11 cellular contexts compared by ENCODE assay signal in the genomic region with DNA sequence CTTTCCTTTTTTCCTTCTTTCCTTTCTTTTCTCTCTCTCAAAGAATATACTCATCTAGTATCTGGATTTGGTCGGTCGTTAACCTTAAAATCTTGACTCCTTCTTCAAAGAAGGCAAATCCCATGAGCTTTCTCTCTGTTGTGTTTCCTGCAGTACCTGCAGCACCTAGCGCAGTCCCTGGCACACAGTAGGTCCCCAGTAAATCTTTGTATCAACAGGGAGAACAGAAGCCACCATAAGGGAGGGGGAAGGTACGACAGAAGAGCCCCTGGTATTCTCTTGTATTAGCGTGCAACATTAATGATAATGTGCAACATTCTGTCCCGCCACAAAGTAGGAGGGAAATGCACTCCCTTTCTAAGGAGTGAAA.
A peak's percentile ranks its signal among the peaks of the same experiment; 100 is the strongest.
DNase-seq lines count a peak whose midpoint lies in the region; ATAC-seq, FAIRE-seq and TF ChIP-seq lines count a peak whose summit lies in the region.
"Had no signal": no experiment of that assay in that cellular context is flagged by ENCODE, and none has a peak within 500 bp of the region (broad histone marks: within the 10 kb centered on the region; RNA-seq: fewer than 3 reads in every experiment).

No MANE protein-coding gene starts in this region.

- CTCF ChIA-PET in HepG2 (lab: Yijun Ruan, JAX; ENCODE audit: low intra/inter-chr PET ratio, low total read pairs), result no interaction called here

- no peak overlapping the region for H2BK120ac ChIP-seq in neuronal stem cell (ENCODE audit: low read depth, low read length)

- H4K8ac ChIP-seq in neuronal stem cell (ENCODE audit: low read depth, low read length), result no peak overlapping the region

- in situ Hi-C loops in HepG2 (cut with HindIII; ENCODE audit: extremely low pct_ligation_motif_present, low pct_unique_long_range_greater_than_20kb), result no loop called here

- no peak for DNase-seq in right lobe of liver
- DNase-seq in HepG2 (ENCODE audit: low spot score), result no peak
- no peak for DNase-seq in fibroblast of lung (ENCODE audit: low read depth in 2 of 2)
- no peak for DNase-seq in neuronal stem cell (ENCODE audit: low spot score)
- no peak for DNase-seq in uterus
- DNase-seq in NCI-H226, result no peak
- DNase-seq: NCI-H1436 treated with DMSO at 0.1 percent for 48 hours, PC-9 had no signal

- no peak overlapping the region for H2AFZ ChIP-seq in HepG2 (ENCODE audit: low read length)
- no peak overlapping the region for H2AFZ ChIP-seq in fibroblast of lung (ENCODE audit: low read length)
- no peak overlapping the region for H2AFZ ChIP-seq in neuronal stem cell (ENCODE audit: low read length)
- H2AFZ ChIP-seq: PC-9 had no signal

- H3K27me3 ChIP-seq in right lobe of liver, result no peaks in the 10 kb centered on the region
- no peaks in the 10 kb centered on the region for H3K27me3 ChIP-seq in HepG2 (ENCODE audit: control insufficient read depth in 1 of 2, insufficient read depth in 2 of 2, low read length in 2 of 2)
- no peaks in the 10 kb centered on the region for H3K27me3 ChIP-seq in fibroblast of lung (ENCODE audit: control insufficient read depth, insufficient read depth, low read length)
- H3K27me3 ChIP-seq in neuronal stem cell (ENCODE audit: control insufficient read depth in 3 of 3, insufficient read depth in 3 of 3, low read depth in 1 of 3, low read length in 3 of 3), result peaks cover 0 to 5% (median 0%) of the 10 kb centered on the region in 3 experiments
- no peaks in the 10 kb centered on the region for H3K27me3 ChIP-seq in uterus
- H3K27me3 ChIP-seq: cardiac muscle cell had no signal

- H3K4me1 ChIP-seq in right lobe of liver (no peaks in the 10 kb centered on the region), HepG2 (ENCODE audit: insufficient read depth, low read length) (no peaks in the 10 kb centered on the region), fibroblast of lung (ENCODE audit: control insufficient read depth, extremely low read depth, insufficient read depth, low read length) (no peaks in the 10 kb centered on the region), neuronal stem cell (ENCODE audit: control insufficient read depth in 2 of 2, insufficient read depth in 1 of 2, low read depth in 1 of 2, low read length in 2 of 2) (no peaks in the 10 kb centered on the region), uterus (no peaks in the 10 kb centered on the region)

- H3K9ac ChIP-seq in HepG2 (ENCODE audit: insufficient read depth, low read depth, low read length), result no peak overlapping the region
- H3K9ac ChIP-seq in fibroblast of lung (ENCODE audit: insufficient read depth, low read length), result peak overlapping the region; percentile 45
- H3K9ac ChIP-seq in neuronal stem cell (ENCODE audit: low read depth, low read length, poor library complexity), result no peak overlapping the region

- ATAC-seq in right lobe of liver (no peak), HepG2 (no peak), GM18907 (IDR thresholded peaks at IDR 0.05; ENCODE audit: unreplicated experiment) (no peak), HG03439 (IDR thresholded peaks at IDR 0.05; ENCODE audit: unreplicated experiment) (no peak)

- H3K79me2 ChIP-seq in HepG2 (ENCODE audit: insufficient read depth, low read length) (no peaks in the 10 kb centered on the region), fibroblast of lung (ENCODE audit: control insufficient read depth, insufficient read depth, low read length) (no peaks in the 10 kb centered on the region)

- WGBS in right lobe of liver (ENCODE audit: insufficient coverage, low coverage, low lambda C conversion rate, missing lambda C conversion rate), result 71% methylated on average over 6 of the region's 6 CpGs
- WGBS in HepG2 (ENCODE audit: low lambda C conversion rate), result 65% methylated on average over 3 of the region's 6 CpGs
- no CpG with 5 or more reads among the region's 6 CpGs for WGBS in neuronal stem cell (ENCODE audit: extremely low coverage in 2 of 2, insufficient read length in 2 of 2, insufficient replicate concordance in 1 of 2), 2 donors

- H3K18ac ChIP-seq in neuronal stem cell (ENCODE audit: low read length), result no peak overlapping the region

- TF ChIP-seq RAD21 in HepG2 (CRISPR knock-in tag; IDR thresholded peaks at IDR 0.05), result no peak

- H2BK5ac ChIP-seq in neuronal stem cell (ENCODE audit: low read length), result no peak overlapping the region

- intact Hi-C loops in right lobe of liver (cut with DNase I) (no loop called here), HepG2 (cut with micrococcal nuclease; ENCODE audit: unreplicated experiment) (no loop called here), uterus (cut with DNase I; ENCODE audit: low total_unique reads) (no loop called here)

- H3K36me3 ChIP-seq in right lobe of liver, result no peaks in the 10 kb centered on the region
- H3K36me3 ChIP-seq in HepG2 (replicated peaks in 1 of 2; ENCODE audit: control insufficient read depth in 1 of 2, insufficient read depth in 2 of 2, low read length in 2 of 2), result no peaks in the 10 kb centered on the region
- no peaks in the 10 kb centered on the region for H3K36me3 ChIP-seq in fibroblast of lung (ENCODE audit: control insufficient read depth, insufficient read depth, low read length)
- H3K36me3 ChIP-seq in neuronal stem cell (replicated peaks in 1 of 2; ENCODE audit: control insufficient read depth in 2 of 2, insufficient read depth in 2 of 2, low read length in 2 of 2), result no peaks in the 10 kb centered on the region
- no peaks in the 10 kb centered on the region for H3K36me3 ChIP-seq in uterus
- H3K36me3 ChIP-seq: cardiac muscle cell had no signal

- TF ChIP-seq CTCF in right lobe of liver (IDR thresholded peaks at IDR 0.05) (no peak), HepG2 (CRISPR knock-in tag; IDR thresholded peaks at IDR 0.05) (no peak), fibroblast of lung (conservative IDR thresholded peaks at IDR 0.05 in 1 of 2, IDR thresholded peaks at IDR 0.05 in 1 of 2; ENCODE audit: low read depth in 1 of 2, low read length in 2 of 2) (no peak), uterus (IDR thresholded peaks at IDR 0.05) (no peak)

- no peaks in the 10 kb centered on the region for H3K9me3 ChIP-seq in right lobe of liver
- no peaks in the 10 kb centered on the region for H3K9me3 ChIP-seq in HepG2 (ENCODE audit: low read length)
- H3K9me3 ChIP-seq in fibroblast of lung (ENCODE audit: control insufficient read depth, insufficient read depth, low read depth, low read length), result no peaks in the 10 kb centered on the region
- H3K9me3 ChIP-seq in neuronal stem cell (replicated peaks in 1 of 2; ENCODE audit: control insufficient read depth in 2 of 2, insufficient read depth in 1 of 2, low read depth in 1 of 2, low read length in 2 of 2), result no peaks in the 10 kb centered on the region
- H3K9me3 ChIP-seq in uterus, result no peaks in the 10 kb centered on the region

- H4K20me1 ChIP-seq in HepG2 (ENCODE audit: insufficient read depth, low read length), result no peaks in the 10 kb centered on the region
- H4K20me1 ChIP-seq in fibroblast of lung (ENCODE audit: control insufficient read depth, extremely low read depth, insufficient read depth, low read length), result no peaks in the 10 kb centered on the region

- H3K27ac ChIP-seq in right lobe of liver (no peak overlapping the region), HepG2 (ENCODE audit: extremely low read length, insufficient read depth, low read length) (no peak overlapping the region), fibroblast of lung (ENCODE audit: insufficient read depth, low read length) (peak overlapping the region; percentile 55), neuronal stem cell (replicated peaks; ENCODE audit: low read length) (no peak overlapping the region), uterus (peak overlapping the region; percentile 69 to 81)
- H3K27ac ChIP-seq: cardiac muscle cell, PC-9 had no signal

- H3K79me1 ChIP-seq in neuronal stem cell (ENCODE audit: low read depth, low read length), result no peaks in the 10 kb centered on the region

- H2BK12ac ChIP-seq in neuronal stem cell (ENCODE audit: low read length), result no peak overlapping the region

- no peak overlapping the region for H2AK5ac ChIP-seq in neuronal stem cell (ENCODE audit: low read depth, low read length)

- no peak overlapping the region for H4K91ac ChIP-seq in neuronal stem cell (ENCODE audit: low read depth, low read length, poor library complexity)

- BruUV-seq in HepG2 (replicated peaks; lab: Mats Ljungman, UMichigan), result no TSS peak

- no peak overlapping the region for H2BK15ac ChIP-seq in neuronal stem cell (ENCODE audit: low read length)

- no peak overlapping the region for H3K23ac ChIP-seq in neuronal stem cell (ENCODE audit: low read depth, low read length, poor library complexity)

- H3K4ac ChIP-seq in neuronal stem cell (ENCODE audit: low read length), result no peak overlapping the region

- TF ChIP-seq POLR2A in right lobe of liver (IDR thresholded peaks at IDR 0.05) (no peak), HepG2 (IDR thresholded peaks at IDR 0.05; ENCODE audit: insufficient read depth in 1 of 2, low read depth in 2 of 2, low read length in 2 of 2) (no peak), uterus (IDR thresholded peaks at IDR 0.05) (no peak)

- H3K4me2 ChIP-seq in HepG2 (ENCODE audit: low read depth, low read length) (no peak overlapping the region), fibroblast of lung (ENCODE audit: extremely low read depth, insufficient read depth, low read length) (peak overlapping the region; percentile 62), neuronal stem cell (ENCODE audit: insufficient read depth, low read length, poor library complexity, severe bottlenecking) (peak overlapping the region; percentile 62)
- H3K4me2 ChIP-seq: PC-9 had no signal

- H3K14ac ChIP-seq in neuronal stem cell (ENCODE audit: low read length), result no peak overlapping the region

- H3K4me3 ChIP-seq in right lobe of liver, result peak overlapping the region in 2 of 3 donors; percentile 16 to 31
- H3K4me3 ChIP-seq in HepG2 (replicated peaks in 1 of 3; ENCODE audit: insufficient read depth in 1 of 3, low read depth in 2 of 3, low read length in 3 of 3), result no peak overlapping the region
- peak overlapping the region; percentile 39 to 69 (median 52) for H3K4me3 ChIP-seq in fibroblast of lung (replicated peaks in 1 of 4; ENCODE audit: control extremely low read depth in 1 of 4, insufficient read depth in 1 of 4, low read depth in 3 of 4, low read length in 4 of 4)
- H3K4me3 ChIP-seq in neuronal stem cell (ENCODE audit: low read length in 2 of 2), result peak overlapping the region in 1 of 2 donors; percentile 87
- peak overlapping the region; percentile 22 to 40 for H3K4me3 ChIP-seq in uterus
- H3K4me3 ChIP-seq: PC-9 had no signal

- TF ChIP-seq EP300 in HepG2 (IDR thresholded peaks at IDR 0.05; ENCODE audit: low read depth in 2 of 2, low read length in 2 of 2) (no peak), HepG2 (CRISPR knock-in tag; IDR thresholded peaks at IDR 0.05; ENCODE audit: borderline replicate concordance) (no peak)

- POLR2A ChIA-PET in HepG2 (lab: Yijun Ruan, JAX), result no interaction called here

- no peak for FAIRE-seq in HepG2 (lab: Jason Lieb, UNC)

TF ChIP-seq in HepG2, 621 proteins besides CTCF, POLR2A, EP300 and RAD21:
- no peak for TF ChIP-seq PAF1 (CRISPR knock-in tag; IDR thresholded peaks at IDR 0.05)

Comparison
In these comparisons a context has a peak if more than half of its experiments do, and no peak if none do; other contexts are left out.
1. H3K4me3 ChIP-seq: peak in right lobe of liver (2 of 3), fibroblast of lung (4 of 4) and uterus (2 of 2); none in HepG2 (0 of 3).
2. H3K27ac ChIP-seq: peak in fibroblast of lung (single experiment) and uterus (2 of 2); none in right lobe of liver (0 of 3), HepG2 (single experiment) and neuronal stem cell (single experiment).